In genomic region chr9:92293452-92294296, GRCh38 we compare ENCODE assay signal across 1 cellular context.
TF ChIP-seq lines count a peak whose summit lies in the region.

IARS1 (minus strand) TSS chr9:92293697; CDS start chr9:92289419, 4,278 bp downstream.

TF ChIP-seq in HepG2, 621 proteins besides CTCF, POLR2A, EP300 and RAD21 (continued from another document and continues in another):
- TF ChIP-seq ARNT2 (CRISPR knock-in tag; IDR thresholded peaks at IDR 0.05; ENCODE audit: low read depth), result peak; percentile 94
- TF ChIP-seq MLX (CRISPR knock-in tag; IDR thresholded peaks at IDR 0.05), result peak; percentile 69; the same call in 1 of the 2 replicates
- peak; percentile 99 for TF ChIP-seq REPIN1 (CRISPR knock-in tag; IDR thresholded peaks at IDR 0.05; ENCODE audit: borderline replicate concordance, low read depth)
- 0 out of 2 replicates have a peak, but pooled peaks have one; percentile 92 for TF ChIP-seq PRMT3 (CRISPR knock-in tag; IDR thresholded peaks at IDR 0.05; ENCODE audit: borderline replicate concordance, low read depth)
- peak; percentile 97 for TF ChIP-seq ZNF781 (CRISPR knock-in tag; IDR thresholded peaks at IDR 0.05; ENCODE audit: borderline replicate concordance, not compliant biosample characterization)
- TF ChIP-seq ZNF558 (CRISPR knock-in tag; IDR thresholded peaks at IDR 0.05; ENCODE audit: borderline replicate concordance), result peak; percentile 91
- TF ChIP-seq RNF2 (conservative IDR thresholded peaks at IDR 0.05; ENCODE audit: low read depth), result peak; percentile 79; the same call in 1 of the 2 replicates
- TF ChIP-seq ZNF512B (CRISPR knock-in tag; IDR thresholded peaks at IDR 0.05; ENCODE audit: borderline replicate concordance), result no peak
- 0 out of 2 replicates have a peak, but pooled peaks have one; percentile 75 for TF ChIP-seq GTF3A (CRISPR knock-in tag; conservative IDR thresholded peaks at IDR 0.05)
- peak; percentile 61; the same call in 1 of the 2 replicates for TF ChIP-seq STAT5B (CRISPR knock-in tag; IDR thresholded peaks at IDR 0.05)
- TF ChIP-seq POLR2AphosphoS5 (IDR thresholded peaks at IDR 0.05; ENCODE audit: low read depth, low read length), result peak; percentile 96
- peak; percentile 87 for TF ChIP-seq ZNF230 (CRISPR knock-in tag; IDR thresholded peaks at IDR 0.05)
- no peak for TF ChIP-seq ZNF513 (CRISPR knock-in tag; conservative IDR thresholded peaks at IDR 0.05)
- peak; percentile 70; the same call in 1 of the 2 replicates for TF ChIP-seq MLLT10 (CRISPR knock-in tag; IDR thresholded peaks at IDR 0.05)
- TF ChIP-seq ZBTB4 (CRISPR knock-in tag; IDR thresholded peaks at IDR 0.05; ENCODE audit: borderline replicate concordance), result 0 out of 2 replicates have a peak, but pooled peaks have one; percentile 48
- peak; percentile 89 for TF ChIP-seq ARID2 (CRISPR knock-in tag; IDR thresholded peaks at IDR 0.05; ENCODE audit: borderline replicate concordance)
- TF ChIP-seq KLF6 (CRISPR knock-in tag; IDR thresholded peaks at IDR 0.05), result peak; percentile 60; the same call in 1 of the 2 replicates
- no peak for TF ChIP-seq NFE2 (CRISPR knock-in tag; IDR thresholded peaks at IDR 0.05)
- TF ChIP-seq FOXK1 (CRISPR knock-in tag; IDR thresholded peaks at IDR 0.05; ENCODE audit: borderline replicate concordance, low read depth), result peak; percentile 81; the same call in 1 of the 2 replicates
- TF ChIP-seq ZNF263 (CRISPR knock-in tag; IDR thresholded peaks at IDR 0.05), result peak; percentile 76; the same call in 1 of the 2 replicates
- peak; percentile 97 for TF ChIP-seq CSRNP1 (CRISPR knock-in tag; IDR thresholded peaks at IDR 0.05)
- TF ChIP-seq ZNF180 (CRISPR knock-in tag; IDR thresholded peaks at IDR 0.05; ENCODE audit: borderline replicate concordance, low read depth), result no peak
- no peak for TF ChIP-seq ZNF615 (CRISPR knock-in tag; IDR thresholded peaks at IDR 0.05; ENCODE audit: borderline replicate concordance)
- no peak for TF ChIP-seq AFF4 (CRISPR knock-in tag; IDR thresholded peaks at IDR 0.05)
- TF ChIP-seq ZNF784 (CRISPR knock-in tag; IDR thresholded peaks at IDR 0.05; ENCODE audit: borderline replicate concordance), result 0 out of 2 replicates have a peak, but pooled peaks have one; percentile 68
- no peak for TF ChIP-seq FOXA1 (IDR thresholded peaks at IDR 0.05)
- TF ChIP-seq FOXA1 (CRISPR knock-in tag; IDR thresholded peaks at IDR 0.05), result peak; percentile 41; the same call in 1 of the 2 replicates
- peak; percentile 75 for TF ChIP-seq ZNF704 (CRISPR knock-in tag; IDR thresholded peaks at IDR 0.05; ENCODE audit: borderline replicate concordance)
- TF ChIP-seq CREM (IDR thresholded peaks at IDR 0.05), result peak; percentile 90
- TF ChIP-seq CREM (CRISPR knock-in tag; IDR thresholded peaks at IDR 0.05), result no peak
- TF ChIP-seq LRRFIP1 (CRISPR knock-in tag; conservative IDR thresholded peaks at IDR 0.05), result no peak
- peak; percentile 91; the same call in 1 of the 2 replicates for TF ChIP-seq XBP1 (CRISPR knock-in tag; IDR thresholded peaks at IDR 0.05)
- TF ChIP-seq ZNF326 (CRISPR knock-in tag; IDR thresholded peaks at IDR 0.05; ENCODE audit: borderline replicate concordance), result no peak
- peak; percentile 49; the same call in 1 of the 2 replicates for TF ChIP-seq GFI1 (CRISPR knock-in tag; IDR thresholded peaks at IDR 0.05; ENCODE audit: borderline replicate concordance)
- TF ChIP-seq TAF15 (IDR thresholded peaks at IDR 0.05; ENCODE audit: low read depth, low read length, poor library complexity, severe bottlenecking), result no peak
- peak; percentile 84; the same call in 1 of the 2 replicates for TF ChIP-seq PHF21A (CRISPR knock-in tag; IDR thresholded peaks at IDR 0.05)
- no peak for TF ChIP-seq HMGA1 (CRISPR knock-in tag; conservative IDR thresholded peaks at IDR 0.05)
